In the genomic region with DNA sequence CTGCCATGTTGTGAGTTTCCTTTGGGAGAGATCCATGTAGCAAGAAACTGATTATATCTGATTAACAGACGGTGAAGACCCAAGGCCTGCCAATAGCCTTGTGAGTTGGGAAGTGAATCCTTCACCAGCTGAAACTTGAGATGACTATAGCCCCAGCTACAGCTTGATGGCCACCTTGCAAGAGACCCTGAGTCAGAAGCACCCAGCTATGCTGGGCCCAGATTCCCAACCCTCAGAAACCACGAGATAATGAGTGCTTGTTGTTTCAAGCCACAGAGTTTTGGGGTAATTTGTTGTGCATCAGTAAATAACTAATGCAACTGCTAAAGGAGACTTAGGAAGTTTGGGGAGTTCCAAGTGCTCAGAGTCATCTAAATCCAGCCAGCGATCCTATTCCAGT, we compare ENCODE assay signal across 13 cellular contexts.
"Had no signal": no experiment of that assay in that cellular context is flagged by ENCODE, and none has a peak within 500 bp of the region (broad histone marks: within the 10 kb centered on the region; RNA-seq: fewer than 3 reads in every experiment).

No MANE protein-coding gene starts in this region.

- H3K4me3 ChIP-seq: breast epithelium, esophagus muscularis mucosa, pancreas, skin epidermis, tibial nerve, vagina had no signal

- DNase-seq: activated CD4-positive, alpha-beta T cell treated with anti-CD3 and anti-CD28 coated beads, Interleukin-2, amount 10 ng/mL, durations not matched to agents 7 days and 5 days; activated CD4-positive, CD25-positive, alpha-beta regulatory T cell; activated CD8-positive, alpha-beta memory T cell treated with anti-CD3 and anti-CD28 coated beads for 24 hours; activated naive CD4-positive, alpha-beta T cell treated with anti-CD3 and anti-CD28 coated beads for 36 hours; head of caudate nucleus; pancreas; retina had no signal

- H3K9me3 ChIP-seq: breast epithelium, esophagus muscularis mucosa, pancreas, tibial nerve, vagina had no signal

- ATAC-seq: activated T-helper 17 cell treated with anti-CD3 and anti-CD28 coated beads, Interleukin-2, amount 50 U/mL, for 72 hours; pancreas had no signal

- H3K36me3 ChIP-seq: breast epithelium, esophagus muscularis mucosa, pancreas, tibial nerve, vagina had no signal

- H3K27me3 ChIP-seq: breast epithelium, esophagus muscularis mucosa, pancreas, tibial nerve, vagina had no signal

- H3K27ac ChIP-seq: breast epithelium, esophagus muscularis mucosa, pancreas, skin epidermis, tibial nerve, vagina had no signal

- H3K4me1 ChIP-seq: breast epithelium, esophagus muscularis mucosa, pancreas, tibial nerve, vagina had no signal
